1 cellular context compared by ENCODE assay signal in genomic region chr6:157381631-157382621, GRCh38.
A peak's percentile ranks its signal among the peaks of the same experiment; 100 is the strongest.
TF ChIP-seq lines count a peak whose summit lies in the region.

No MANE protein-coding gene starts in this region.

TF ChIP-seq in HepG2, 621 proteins besides CTCF, POLR2A, EP300 and RAD21 (continued from another document and continues in another):
- no peak for TF ChIP-seq PBX2 (CRISPR knock-in tag; IDR thresholded peaks at IDR 0.05)
- TF ChIP-seq FOXO1 (CRISPR knock-in tag; IDR thresholded peaks at IDR 0.05): no peak
- TF ChIP-seq IRF2 (CRISPR knock-in tag; IDR thresholded peaks at IDR 0.05): no peak
- TF ChIP-seq ZNF670 (CRISPR knock-in tag; IDR thresholded peaks at IDR 0.05; ENCODE audit: borderline replicate concordance): no peak
- no peak for TF ChIP-seq ZNF513 (CRISPR knock-in tag; conservative IDR thresholded peaks at IDR 0.05)
- no peak for TF ChIP-seq ZNF10 (CRISPR knock-in tag; IDR thresholded peaks at IDR 0.05; ENCODE audit: borderline replicate concordance, low read depth)
- TF ChIP-seq ZNF780A (CRISPR knock-in tag; IDR thresholded peaks at IDR 0.05): no peak
- no peak for TF ChIP-seq KDM4B (CRISPR knock-in tag; IDR thresholded peaks at IDR 0.05)
- TF ChIP-seq ZNF3 (CRISPR knock-in tag; IDR thresholded peaks at IDR 0.05): no peak
- no peak for TF ChIP-seq ZNF407 (CRISPR knock-in tag; IDR thresholded peaks at IDR 0.05; ENCODE audit: not compliant biosample characterization)
- TF ChIP-seq ZFP90 (CRISPR knock-in tag; IDR thresholded peaks at IDR 0.05; ENCODE audit: borderline replicate concordance): no peak
- TF ChIP-seq STAT6 (CRISPR knock-in tag; IDR thresholded peaks at IDR 0.05; ENCODE audit: borderline replicate concordance): no peak
- TF ChIP-seq ZHX2 (IDR thresholded peaks at IDR 0.05; ENCODE audit: low read depth): no peak
- TF ChIP-seq ZHX2 (CRISPR knock-in tag; IDR thresholded peaks at IDR 0.05; ENCODE audit: borderline replicate concordance): no peak
- TF ChIP-seq PRMT3 (CRISPR knock-in tag; IDR thresholded peaks at IDR 0.05; ENCODE audit: borderline replicate concordance, low read depth): no peak
- peak; percentile 25; the same call in 1 of the 2 replicates for TF ChIP-seq KAT7 (CRISPR knock-in tag; IDR thresholded peaks at IDR 0.05; ENCODE audit: borderline replicate concordance)
- no peak for TF ChIP-seq ZBED4 (CRISPR knock-in tag; IDR thresholded peaks at IDR 0.05; ENCODE audit: borderline replicate concordance)
- no peak for TF ChIP-seq CREB3 (CRISPR knock-in tag; IDR thresholded peaks at IDR 0.05)
- TF ChIP-seq HMG20A (CRISPR knock-in tag; IDR thresholded peaks at IDR 0.05; ENCODE audit: borderline replicate concordance): no peak
- no peak for TF ChIP-seq MLX (CRISPR knock-in tag; IDR thresholded peaks at IDR 0.05)
- no peak for TF ChIP-seq ZNF256 (CRISPR knock-in tag; conservative IDR thresholded peaks at IDR 0.05)
- no peak for TF ChIP-seq SUZ12 (IDR thresholded peaks at IDR 0.05; ENCODE audit: low read depth, low read length)
- no peak for TF ChIP-seq ARID2 (CRISPR knock-in tag; IDR thresholded peaks at IDR 0.05; ENCODE audit: borderline replicate concordance)
- no peak for TF ChIP-seq SRF (IDR thresholded peaks at IDR 0.05; ENCODE audit: low read depth, low read length)
- no peak for TF ChIP-seq REXO4 (CRISPR knock-in tag; IDR thresholded peaks at IDR 0.05; ENCODE audit: borderline replicate concordance)
- no peak for TF ChIP-seq PITX1 (CRISPR knock-in tag; IDR thresholded peaks at IDR 0.05)
- no peak for TF ChIP-seq ZNF792 (CRISPR knock-in tag; IDR thresholded peaks at IDR 0.05)
- no peak for TF ChIP-seq ZNF672 (CRISPR knock-in tag; IDR thresholded peaks at IDR 0.05)
- TF ChIP-seq ZNF317 (CRISPR knock-in tag; IDR thresholded peaks at IDR 0.05): no peak
